In the genomic region with DNA sequence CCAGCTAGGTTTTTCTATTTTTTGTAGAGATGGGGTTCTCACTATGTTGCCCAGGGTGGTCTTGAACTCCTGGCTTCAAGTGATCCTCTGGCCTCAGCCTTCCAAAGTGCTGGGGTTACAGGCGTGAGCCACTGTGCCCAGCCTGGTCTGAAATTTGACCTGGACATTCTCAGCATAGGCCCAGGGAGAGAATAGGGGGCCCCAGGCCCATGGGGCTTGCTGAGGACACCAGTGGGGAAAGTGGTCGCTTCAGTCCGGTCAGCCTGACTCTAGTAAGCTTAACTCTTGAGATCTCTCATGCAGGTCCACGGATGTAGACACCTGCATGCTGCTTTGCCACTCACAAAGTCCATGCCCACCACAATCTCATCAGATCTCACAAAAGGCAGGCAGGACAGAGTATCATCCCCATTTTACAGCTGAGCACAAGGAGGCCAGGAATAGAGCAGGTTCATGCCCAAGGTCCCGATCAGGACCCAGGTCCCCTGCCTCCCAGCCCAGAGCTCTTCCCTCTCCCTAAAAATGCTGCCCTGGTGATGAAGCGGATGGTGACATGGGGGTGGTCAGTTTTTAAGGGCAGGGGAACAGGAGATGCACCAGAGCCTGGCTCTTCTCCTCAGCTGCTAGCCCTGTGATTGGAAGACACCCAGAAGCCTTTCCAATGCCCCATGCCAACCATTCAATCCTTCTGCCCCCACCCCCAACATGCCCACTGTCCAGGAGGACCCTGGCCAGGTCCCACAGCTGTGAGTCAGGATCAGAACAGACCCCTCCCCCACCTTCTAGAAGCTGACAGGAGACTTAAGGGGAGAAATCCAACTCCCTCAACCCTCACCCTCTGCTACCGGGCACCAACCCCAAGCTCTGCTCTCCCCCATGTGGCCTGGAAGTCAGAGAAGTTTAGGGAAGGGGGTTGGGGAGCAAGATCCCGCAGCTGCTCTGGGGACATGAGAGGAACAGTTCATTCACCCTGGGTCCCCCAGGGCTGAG, we compare ENCODE assay signal across 8 cellular contexts. TPM values are rescaled to one million over a fixed set of nuclear protein-coding genes. Genes with fewer than 3 reads are reported as not detected.
DNase-seq lines count a peak whose midpoint lies in the region; ATAC-seq, FAIRE-seq and TF ChIP-seq lines count a peak whose summit lies in the region.

No MANE protein-coding gene starts in this region.

- H3K9ac ChIP-seq in KMS-11, result no peak overlapping the region

- DNase-seq in BJ (ENCODE audit: low read depth) (no peak), naive B cell (no peak), NCI-H510A (lab: John Stamatoyannopoulos, UW) (no peak), NCI-H526 treated with DMSO at 0.1 percent for 48 hours (lab: John Stamatoyannopoulos, UW) (no peak), RCC 7860 (ENCODE audit: low spot score) (no peak)

- POLR2A ChIA-PET in BJ (lab: Charles Lee), result no interaction called here

- H2AFZ ChIP-seq in KMS-11 (ENCODE audit: low read depth), result no peak overlapping the region

- TF ChIP-seq CTCF in BJ (IDR thresholded peaks at IDR 0.05; ENCODE audit: insufficient read depth, low read depth, low read length), result no peak
- TF ChIP-seq CTCF in KMS-11 (conservative IDR thresholded peaks at IDR 0.05; ENCODE audit: low read depth, low read length), result no peak

- peak overlapping the region; percentile 91 for H3K27ac Mint-ChIP-seq in dendritic cell treated with granulocyte-macrophage colony-stimulating factor and Interleukin-4, amounts not matched to agents 40 ng/mL and 50 ng/mL, for 4 days
- peak overlapping the region in 1 of 6 donors; percentile 47 for H3K27ac Mint-ChIP-seq in naive B cell

- no peaks in the 10 kb centered on the region for H4K20me1 ChIP-seq in KMS-11 (ENCODE audit: insufficient read depth)

- no peaks in the 10 kb centered on the region for H3K9me3 Mint-ChIP-seq in dendritic cell treated with granulocyte-macrophage colony-stimulating factor and Interleukin-4, amounts not matched to agents 40 ng/mL and 50 ng/mL, for 4 days
- H3K9me3 Mint-ChIP-seq in naive B cell, result no peaks in the 10 kb centered on the region

- H3K4me3 Mint-ChIP-seq in dendritic cell treated with granulocyte-macrophage colony-stimulating factor and Interleukin-4, amounts not matched to agents 40 ng/mL and 50 ng/mL, for 4 days, result peak overlapping the region; percentile 89
- H3K4me3 Mint-ChIP-seq in naive B cell, result peak overlapping the region in 7 of 8 donors; percentile 29 to 85 (median 66)

- no peak overlapping the region for H3K27ac ChIP-seq in KMS-11

- H3K27me3 ChIP-seq in BJ (ENCODE audit: control insufficient read depth, insufficient read depth, low read length), result no peaks in the 10 kb centered on the region
- peaks cover 6% of the 10 kb centered on the region; the same call in 1 of the 2 replicates for H3K27me3 ChIP-seq in KMS-11 (ENCODE audit: insufficient read depth, low read depth)

- CTCF ChIA-PET in BJ (lab: Yijun Ruan, JAX), result interaction anchor here (0.7 to 1.0 kb wide), 2 partner anchors 9 to 77 kb away, joined by 3 read pairs; a partner anchor contains a TSS

- H3K36me3 ChIP-seq in BJ (ENCODE audit: control insufficient read depth, insufficient read depth, low read length) (peaks cover 5% of the 10 kb centered on the region), KMS-11 (ENCODE audit: insufficient read depth) (no peaks in the 10 kb centered on the region)

- no peak for FAIRE-seq in RCC 7860 (lab: Jason Lieb, UNC)

- peak overlapping the region; percentile 77 for H3K4me3 ChIP-seq in BJ (ENCODE audit: low read depth, low read length)
- H3K4me3 ChIP-seq in KMS-11 (IDR thresholded peaks at IDR 0.05; ENCODE audit: insufficient read depth, low read depth, low read length), result no peak overlapping the region

- intact Hi-C loops in dendritic cell treated with granulocyte-macrophage colony-stimulating factor and Interleukin-4, amounts not matched to agents 40 ng/mL and 50 ng/mL, for 4 days (cut with micrococcal nuclease), result no loop called here

- H3K4me2 ChIP-seq in KMS-11, result 0 out of 2 replicates have a peak overlapping the region, but pooled peaks have one; percentile 39

- H3K4me1 Mint-ChIP-seq in dendritic cell treated with granulocyte-macrophage colony-stimulating factor and Interleukin-4, amounts not matched to agents 40 ng/mL and 50 ng/mL, for 4 days (ENCODE audit: low read depth), result peaks cover 62% of the 10 kb centered on the region
- H3K4me1 Mint-ChIP-seq in naive B cell, result peaks cover 15 to 33% (median 24%) of the 10 kb centered on the region in 3 donors

- peaks cover 24% of the 10 kb centered on the region for H3K36me3 Mint-ChIP-seq in dendritic cell treated with granulocyte-macrophage colony-stimulating factor and Interleukin-4, amounts not matched to agents 40 ng/mL and 50 ng/mL, for 4 days (ENCODE audit: low read depth)
- no peaks in the 10 kb centered on the region for H3K36me3 Mint-ChIP-seq in naive B cell

- no peak for ATAC-seq in naive B cell (ENCODE audit: low read depth in 2 of 2)
- no peak for ATAC-seq in GM21619 (IDR thresholded peaks at IDR 0.05; ENCODE audit: unreplicated experiment)

- peaks cover 13% of the 10 kb centered on the region for H3K4me1 ChIP-seq in KMS-11 (ENCODE audit: low read depth, poor library complexity, severe bottlenecking)

- H3K79me2 ChIP-seq in KMS-11 (ENCODE audit: insufficient read depth, low read depth), result no peaks in the 10 kb centered on the region

- H3K27me3 Mint-ChIP-seq in dendritic cell treated with granulocyte-macrophage colony-stimulating factor and Interleukin-4, amounts not matched to agents 40 ng/mL and 50 ng/mL, for 4 days, result no peaks in the 10 kb centered on the region
- peaks cover 0 to 18% (median 12%) of the 10 kb centered on the region in 3 donors for H3K27me3 Mint-ChIP-seq in naive B cell

RNA-seq across cellular contexts. Expression of a gene that starts 1.8 kb away (rescaled TPM):
- 7.9 and 13.0 TPM in 2 replicates for polyA plus RNA-seq in BJ (2011; rRNA removed)
- polyA minus RNA-seq in BJ (2011; rRNA and poly(A)+ RNA removed), result 21.9 and 25.9 TPM in 2 replicates
- 1 to 10 TPM in 5 of 6 donors, under 1 TPM in 1; 0.88 to 5.1 (median 1.8) TPM for polyA plus RNA-seq in naive B cell (ENCODE audit: low read depth in 6 of 6)

RNA-seq across cellular contexts. Expression of a gene that starts 9.0 kb away (rescaled TPM):
- polyA plus RNA-seq in BJ (2011; rRNA removed) (18.3 and 29.6 TPM in 2 replicates), naive B cell (ENCODE audit: low read depth in 6 of 6) (10 to 100 TPM; 19.2 to 25.3 (median 20.9) TPM)
- polyA minus RNA-seq in BJ (2011; rRNA and poly(A)+ RNA removed), result 9.3 and 11.6 TPM in 2 replicates

RNA-seq across cellular contexts. Expression of a gene that starts 13.7 kb away (rescaled TPM):
- 26.2 and 47.1 TPM in 2 replicates for polyA plus RNA-seq in BJ (2011; rRNA removed)
- polyA minus RNA-seq in BJ (2011; rRNA and poly(A)+ RNA removed), result 15.8 and 17.2 TPM in 2 replicates
- polyA plus RNA-seq in naive B cell (ENCODE audit: low read depth in 6 of 6), result 100 to 1,000 TPM in 4 of 6 donors, 10 to 100 TPM in 2; 81.3 to 109 (median 101) TPM

RNA-seq across cellular contexts. Expression of a gene that starts 43.0 kb away (rescaled TPM):
- not detected in 2 replicates for polyA plus RNA-seq in BJ (2011; rRNA removed)
- not detected in 2 replicates for polyA minus RNA-seq in BJ (2011; rRNA and poly(A)+ RNA removed)
- polyA plus RNA-seq in naive B cell (ENCODE audit: low read depth in 6 of 6), result 1 to 10 TPM in 1 of 6 donors, under 1 TPM in 5; 0.18 to 1.1 (median 0.34) TPM

RNA-seq across cellular contexts. Expression of a gene that starts 56.7 kb away (rescaled TPM):
- polyA plus RNA-seq in BJ (2011; rRNA removed), result 21.0 and 21.9 TPM in 2 replicates
- polyA minus RNA-seq in BJ (2011; rRNA and poly(A)+ RNA removed), result 15.2 and 17.3 TPM in 2 replicates
- polyA plus RNA-seq in naive B cell (ENCODE audit: low read depth in 6 of 6), result 10 to 100 TPM; 15.7 to 25.5 (median 22.3) TPM
